Comparison of ENCODE assay signal across 1 cellular context in genomic region chr7:112083776-112084175, GRCh38.
TF ChIP-seq lines count a peak whose summit lies in the region.

No MANE protein-coding gene starts in this region.

TF ChIP-seq in GM23338, 12 proteins besides CTCF, POLR2A, EP300 and RAD21:
- TF ChIP-seq NANOG (IDR thresholded peaks at IDR 0.05; ENCODE audit: borderline replicate concordance) (no peak), ETS1 (IDR thresholded peaks at IDR 0.05) (no peak), ZNF114 (CRISPR knock-in tag; IDR thresholded peaks at IDR 0.05) (no peak), STAT1 (IDR thresholded peaks at IDR 0.05; ENCODE audit: unreplicated experiment) (no peak), JUNB (IDR thresholded peaks at IDR 0.05; ENCODE audit: unreplicated experiment) (no peak), EZH2phosphoT487 (IDR thresholded peaks at IDR 0.05; ENCODE audit: unreplicated experiment) (no peak), ZNF331 (CRISPR knock-in tag; IDR thresholded peaks at IDR 0.05; ENCODE audit: low read depth) (no peak), CREB1 (CRISPR knock-in tag; IDR thresholded peaks at IDR 0.05; ENCODE audit: low read depth) (no peak), EZH2 (IDR thresholded peaks at IDR 0.05; ENCODE audit: low read depth, unreplicated experiment) (no peak), POLR2AphosphoS5 (IDR thresholded peaks at IDR 0.05; ENCODE audit: low read depth) (no peak)
- TF ChIP-seq, protein P1, sequence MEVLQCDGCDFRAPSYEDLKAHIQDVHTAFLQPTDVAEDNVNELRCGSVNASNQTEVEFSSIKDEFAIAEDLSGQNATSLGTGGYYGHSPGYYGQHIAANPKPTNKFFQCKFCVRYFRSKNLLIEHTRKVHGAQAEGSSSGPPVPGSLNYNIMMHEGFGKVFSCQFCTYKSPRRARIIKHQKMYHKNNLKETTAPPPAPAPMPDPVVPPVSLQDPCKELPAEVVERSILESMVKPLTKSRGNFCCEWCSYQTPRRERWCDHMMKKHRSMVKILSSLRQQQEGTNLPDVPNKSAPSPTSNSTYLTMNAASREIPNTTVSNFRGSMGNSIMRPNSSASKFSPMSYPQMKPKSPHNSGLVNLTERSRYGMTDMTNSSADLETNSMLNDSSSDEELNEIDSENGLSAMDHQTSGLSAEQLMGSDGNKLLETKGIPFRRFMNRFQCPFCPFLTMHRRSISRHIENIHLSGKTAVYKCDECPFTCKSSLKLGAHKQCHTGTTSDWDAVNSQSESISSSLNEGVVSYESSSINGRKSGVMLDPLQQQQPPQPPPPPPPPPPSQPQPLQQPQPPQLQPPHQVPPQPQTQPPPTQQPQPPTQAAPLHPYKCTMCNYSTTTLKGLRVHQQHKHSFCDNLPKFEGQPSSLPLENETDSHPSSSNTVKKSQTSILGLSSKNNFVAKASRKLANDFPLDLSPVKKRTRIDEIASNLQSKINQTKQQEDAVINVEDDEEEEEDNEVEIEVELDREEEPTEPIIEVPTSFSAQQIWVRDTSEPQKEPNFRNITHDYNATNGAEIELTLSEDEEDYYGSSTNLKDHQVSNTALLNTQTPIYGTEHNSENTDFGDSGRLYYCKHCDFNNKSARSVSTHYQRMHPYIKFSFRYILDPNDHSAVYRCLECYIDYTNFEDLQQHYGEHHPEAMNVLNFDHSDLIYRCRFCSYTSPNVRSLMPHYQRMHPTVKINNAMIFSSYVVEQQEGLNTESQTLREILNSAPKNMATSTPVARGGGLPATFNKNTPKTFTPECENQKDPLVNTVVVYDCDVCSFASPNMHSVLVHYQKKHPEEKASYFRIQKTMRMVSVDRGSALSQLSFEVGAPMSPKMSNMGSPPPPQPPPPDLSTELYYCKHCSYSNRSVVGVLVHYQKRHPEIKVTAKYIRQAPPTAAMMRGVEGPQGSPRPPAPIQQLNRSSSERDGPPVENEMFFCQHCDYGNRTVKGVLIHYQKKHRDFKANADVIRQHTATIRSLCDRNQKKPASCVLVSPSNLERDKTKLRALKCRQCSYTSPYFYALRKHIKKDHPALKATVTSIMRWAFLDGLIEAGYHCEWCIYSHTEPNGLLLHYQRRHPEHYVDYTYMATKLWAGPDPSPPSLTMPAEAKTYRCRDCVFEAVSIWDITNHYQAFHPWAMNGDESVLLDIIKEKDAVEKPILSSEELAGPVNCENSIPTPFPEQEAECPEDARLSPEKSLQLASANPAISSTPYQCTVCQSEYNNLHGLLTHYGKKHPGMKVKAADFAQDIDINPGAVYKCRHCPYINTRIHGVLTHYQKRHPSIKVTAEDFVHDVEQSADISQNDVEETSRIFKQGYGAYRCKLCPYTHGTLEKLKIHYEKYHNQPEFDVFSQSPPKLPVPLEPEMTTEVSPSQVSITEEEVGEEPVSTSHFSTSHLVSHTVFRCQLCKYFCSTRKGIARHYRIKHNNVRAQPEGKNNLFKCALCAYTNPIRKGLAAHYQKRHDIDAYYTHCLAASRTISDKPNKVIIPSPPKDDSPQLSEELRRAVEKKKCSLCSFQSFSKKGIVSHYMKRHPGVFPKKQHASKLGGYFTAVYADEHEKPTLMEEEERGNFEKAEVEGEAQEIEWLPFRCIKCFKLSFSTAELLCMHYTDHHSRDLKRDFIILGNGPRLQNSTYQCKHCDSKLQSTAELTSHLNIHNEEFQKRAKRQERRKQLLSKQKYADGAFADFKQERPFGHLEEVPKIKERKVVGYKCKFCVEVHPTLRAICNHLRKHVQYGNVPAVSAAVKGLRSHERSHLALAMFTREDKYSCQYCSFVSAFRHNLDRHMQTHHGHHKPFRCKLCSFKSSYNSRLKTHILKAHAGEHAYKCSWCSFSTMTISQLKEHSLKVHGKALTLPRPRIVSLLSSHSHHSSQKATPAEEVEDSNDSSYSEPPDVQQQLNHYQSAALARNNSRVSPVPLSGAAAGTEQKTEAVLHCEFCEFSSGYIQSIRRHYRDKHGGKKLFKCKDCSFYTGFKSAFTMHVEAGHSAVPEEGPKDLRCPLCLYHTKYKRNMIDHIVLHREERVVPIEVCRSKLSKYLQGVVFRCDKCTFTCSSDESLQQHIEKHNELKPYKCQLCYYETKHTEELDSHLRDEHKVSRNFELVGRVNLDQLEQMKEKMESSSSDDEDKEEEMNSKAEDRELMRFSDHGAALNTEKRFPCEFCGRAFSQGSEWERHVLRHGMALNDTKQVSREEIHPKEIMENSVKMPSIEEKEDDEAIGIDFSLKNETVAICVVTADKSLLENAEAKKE (CRISPR knock-in tag; IDR thresholded peaks at IDR 0.05): no peak
- TF ChIP-seq, protein P2, sequence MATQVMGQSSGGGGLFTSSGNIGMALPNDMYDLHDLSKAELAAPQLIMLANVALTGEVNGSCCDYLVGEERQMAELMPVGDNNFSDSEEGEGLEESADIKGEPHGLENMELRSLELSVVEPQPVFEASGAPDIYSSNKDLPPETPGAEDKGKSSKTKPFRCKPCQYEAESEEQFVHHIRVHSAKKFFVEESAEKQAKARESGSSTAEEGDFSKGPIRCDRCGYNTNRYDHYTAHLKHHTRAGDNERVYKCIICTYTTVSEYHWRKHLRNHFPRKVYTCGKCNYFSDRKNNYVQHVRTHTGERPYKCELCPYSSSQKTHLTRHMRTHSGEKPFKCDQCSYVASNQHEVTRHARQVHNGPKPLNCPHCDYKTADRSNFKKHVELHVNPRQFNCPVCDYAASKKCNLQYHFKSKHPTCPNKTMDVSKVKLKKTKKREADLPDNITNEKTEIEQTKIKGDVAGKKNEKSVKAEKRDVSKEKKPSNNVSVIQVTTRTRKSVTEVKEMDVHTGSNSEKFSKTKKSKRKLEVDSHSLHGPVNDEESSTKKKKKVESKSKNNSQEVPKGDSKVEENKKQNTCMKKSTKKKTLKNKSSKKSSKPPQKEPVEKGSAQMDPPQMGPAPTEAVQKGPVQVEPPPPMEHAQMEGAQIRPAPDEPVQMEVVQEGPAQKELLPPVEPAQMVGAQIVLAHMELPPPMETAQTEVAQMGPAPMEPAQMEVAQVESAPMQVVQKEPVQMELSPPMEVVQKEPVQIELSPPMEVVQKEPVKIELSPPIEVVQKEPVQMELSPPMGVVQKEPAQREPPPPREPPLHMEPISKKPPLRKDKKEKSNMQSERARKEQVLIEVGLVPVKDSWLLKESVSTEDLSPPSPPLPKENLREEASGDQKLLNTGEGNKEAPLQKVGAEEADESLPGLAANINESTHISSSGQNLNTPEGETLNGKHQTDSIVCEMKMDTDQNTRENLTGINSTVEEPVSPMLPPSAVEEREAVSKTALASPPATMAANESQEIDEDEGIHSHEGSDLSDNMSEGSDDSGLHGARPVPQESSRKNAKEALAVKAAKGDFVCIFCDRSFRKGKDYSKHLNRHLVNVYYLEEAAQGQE (IDR thresholded peaks at IDR 0.05; ENCODE audit: unreplicated experiment): no peak
